Comparison of ENCODE assay signal across 11 cellular contexts in the genomic region with DNA sequence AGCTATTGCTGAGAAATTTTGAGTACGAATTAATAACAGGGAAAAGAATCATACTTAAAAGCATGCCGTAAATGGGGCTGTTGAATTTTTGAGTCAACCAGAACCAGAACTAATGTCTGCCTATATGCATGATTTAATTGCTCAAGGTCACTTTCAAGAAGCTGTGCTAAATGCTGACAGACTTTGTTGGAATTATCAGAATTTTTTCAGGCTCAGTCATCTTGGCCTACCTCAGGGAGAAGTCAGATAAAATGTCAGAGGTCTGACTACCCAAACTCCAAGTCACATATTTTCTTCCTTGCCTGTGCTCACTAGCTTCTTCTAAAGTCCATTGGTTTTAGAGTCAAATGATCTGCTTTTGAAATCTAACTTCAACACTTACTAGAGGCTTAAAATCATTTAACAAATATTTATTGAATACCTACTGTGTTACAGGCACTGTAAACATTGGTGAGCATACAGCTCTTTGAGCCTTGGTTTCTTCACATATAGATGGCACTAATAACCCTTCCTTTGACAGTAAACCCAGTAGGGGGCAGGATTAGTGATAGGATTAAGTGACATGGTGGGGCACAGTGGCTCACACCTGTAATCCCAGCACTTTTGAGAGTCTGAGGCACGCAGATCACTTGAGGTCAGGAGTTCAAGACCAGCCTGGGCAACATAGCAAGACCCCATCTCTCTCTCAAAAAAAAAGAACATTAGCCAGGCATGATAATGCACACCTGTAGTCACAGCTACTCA.
DNase-seq lines count a peak whose midpoint lies in the region; ATAC-seq, FAIRE-seq and TF ChIP-seq lines count a peak whose summit lies in the region.
"Had no signal": no experiment of that assay in that cellular context is flagged by ENCODE, and none has a peak within 500 bp of the region (broad histone marks: within the 10 kb centered on the region; RNA-seq: fewer than 3 reads in every experiment).

No MANE protein-coding gene starts in this region.

- H3K27ac Mint-ChIP-seq in nephron progenitor cell = no peak overlapping the region
- H3K27ac Mint-ChIP-seq: activated naive CD4-positive, alpha-beta T cell treated with anti-CD3 and anti-CD28 coated beads, Interleukin-2, amount 50 U/mL, for 24 hours had no signal

- intact Hi-C loops in left colon (cut with DNase I, micrococcal nuclease) = no loop called here

- TF ChIP-seq CTCF in fibroblast of mammary gland (conservative IDR thresholded peaks at IDR 0.05; ENCODE audit: control insufficient read depth, insufficient read depth, low read depth, low read length) (no peak), nephron progenitor cell (IDR thresholded peaks at IDR 0.05) (no peak)

- peaks cover 16% of the 10 kb centered on the region for H3K4me1 ChIP-seq in skeletal muscle satellite cell (ENCODE audit: control insufficient read depth, insufficient read depth, low read length)

- H3K9ac ChIP-seq in skeletal muscle satellite cell (ENCODE audit: low read depth, low read length) = peak overlapping the region; percentile 1

- peaks cover 8% of the 10 kb centered on the region for H3K27me3 Mint-ChIP-seq in nephron progenitor cell (ENCODE audit: low read depth, poor library complexity)

- peak overlapping the region; percentile 17 for H3K4me2 ChIP-seq in skeletal muscle satellite cell (ENCODE audit: low read length)

- H3K4me3 Mint-ChIP-seq in nephron progenitor cell = no peak overlapping the region
- H3K4me3 Mint-ChIP-seq: activated naive CD4-positive, alpha-beta T cell treated with anti-CD3 and anti-CD28 coated beads, Interleukin-2, amount 50 U/mL, for 24 hours had no signal

- DNase-seq in DMS79 treated with DMSO at 0.1 percent for 48 hours (lab: John Stamatoyannopoulos, UW) (peak; percentile 33), DMS79 (lab: John Stamatoyannopoulos, UW) (no peak), RCC 7860 (ENCODE audit: low spot score) (peak; percentile 86), fibroblast of mammary gland (ENCODE audit: low read depth) (peak; percentile 70), RPMI8226 (no peak), left colon (no peak), nephron progenitor cell (no peak)
- DNase-seq: NCI-H1417 treated with DMSO at 0.1 percent for 48 hours, thyroid gland had no signal

- no peaks in the 10 kb centered on the region for H3K27me3 ChIP-seq in skeletal muscle satellite cell (ENCODE audit: control insufficient read depth, insufficient read depth, low read length)
- H3K27me3 ChIP-seq: thyroid gland had no signal

- no peaks in the 10 kb centered on the region for H3K9me3 ChIP-seq in skeletal muscle satellite cell (replicated peaks; ENCODE audit: low read length)
- H3K9me3 ChIP-seq: thyroid gland had no signal

- H3K36me3 ChIP-seq in skeletal muscle satellite cell (ENCODE audit: insufficient read depth, low read length) = no peaks in the 10 kb centered on the region
- H3K36me3 ChIP-seq: thyroid gland had no signal

- H3K4me3 ChIP-seq in fibroblast of mammary gland (ENCODE audit: control insufficient read depth, low read depth, low read length) (no peak overlapping the region), skeletal muscle satellite cell (ENCODE audit: low read length) (no peak overlapping the region)
- H3K4me3 ChIP-seq: thyroid gland had no signal

- FAIRE-seq in RCC 7860 (lab: Jason Lieb, UNC) = peak; percentile 88

- peaks cover 6% of the 10 kb centered on the region for H3K9me3 Mint-ChIP-seq in nephron progenitor cell
- H3K9me3 Mint-ChIP-seq: activated naive CD4-positive, alpha-beta T cell treated with anti-CD3 and anti-CD28 coated beads, Interleukin-2, amount 50 U/mL, for 24 hours had no signal

- peaks cover 6% of the 10 kb centered on the region for H3K36me3 Mint-ChIP-seq in nephron progenitor cell (ENCODE audit: low read depth)
- H3K36me3 Mint-ChIP-seq: activated naive CD4-positive, alpha-beta T cell treated with anti-CD3 and anti-CD28 coated beads, Interleukin-2, amount 50 U/mL, for 24 hours had no signal

- H3K4me1 Mint-ChIP-seq in nephron progenitor cell = peaks cover 28% of the 10 kb centered on the region
- H3K4me1 Mint-ChIP-seq: activated naive CD4-positive, alpha-beta T cell treated with anti-CD3 and anti-CD28 coated beads, Interleukin-2, amount 50 U/mL, for 24 hours had no signal

- ATAC-seq in left colon = no peak

Comparison
In these comparisons a context has a peak if more than half of its experiments do, and no peak if none do; other contexts are left out.
1. DNase-seq: peak in DMS79 treated with DMSO at 0.1 percent for 48 hours (single experiment), RCC 7860 (single experiment) and fibroblast of mammary gland (single experiment); none in DMS79 (single experiment), RPMI8226 (single experiment), left colon (0 of 2) and nephron progenitor cell (single experiment).